Comparison of ENCODE assay signal across 8 cellular contexts in the genomic region with DNA sequence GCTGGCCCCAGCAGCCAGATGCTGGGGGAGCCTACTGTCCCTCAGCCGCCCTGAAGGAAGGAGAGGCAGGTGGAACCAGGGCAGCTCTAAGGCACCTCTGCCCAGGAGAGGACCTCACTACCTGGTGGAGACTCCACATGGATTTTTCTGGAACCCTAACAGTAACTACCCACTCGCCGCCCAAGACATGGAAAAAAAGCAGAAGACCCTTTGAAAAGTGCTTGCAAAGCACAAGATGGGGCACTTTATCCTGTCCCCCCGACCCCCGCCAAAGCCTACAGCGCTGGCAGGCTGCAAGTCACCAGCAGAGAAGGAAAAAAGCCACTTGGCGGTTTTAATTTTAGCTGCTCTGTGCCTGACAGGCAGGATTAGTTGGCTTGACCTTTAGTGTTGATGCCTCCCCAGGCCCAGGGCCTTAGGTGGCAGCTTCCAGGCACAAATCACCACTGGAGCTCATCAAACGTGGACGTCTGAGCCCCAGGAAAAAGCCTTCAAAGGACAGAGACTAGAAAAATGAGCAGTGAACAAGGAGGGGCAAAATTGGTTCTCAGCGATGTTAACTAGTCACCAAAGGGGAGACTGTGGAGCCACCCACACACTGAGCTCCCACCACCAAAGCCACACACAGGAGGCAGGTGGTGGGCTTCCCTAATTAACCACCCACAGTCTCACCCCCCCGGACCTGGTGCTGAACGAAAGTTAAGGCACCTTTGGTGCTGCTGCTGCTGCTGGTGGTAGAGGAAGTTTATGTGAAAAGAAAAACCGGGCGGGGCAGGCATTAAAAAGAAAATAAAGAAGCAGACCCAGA. TPM values are rescaled to one million over a fixed set of nuclear protein-coding genes. Genes with fewer than 3 reads are reported as not detected.
A peak's percentile ranks its signal among the peaks of the same experiment; 100 is the strongest.
DNase-seq lines count a peak whose midpoint lies in the region; ATAC-seq and TF ChIP-seq lines count a peak whose summit lies in the region.

No MANE protein-coding gene starts in this region.

- H3K4me2 ChIP-seq in Loucy (ENCODE audit: low read depth, low read length, poor library complexity, severe bottlenecking) = peak overlapping the region; percentile 66

- no peak for ATAC-seq in activated T-helper 17 cell treated with anti-CD3 and anti-CD28 coated beads, Interleukin-2, amount 50 U/mL, for 72 hours (replicated peaks)
- ATAC-seq in HG03439 (IDR thresholded peaks at IDR 0.05; ENCODE audit: unreplicated experiment) = no peak

- DNase-seq in stimulated activated naive CD4-positive, alpha-beta T cell (lab: John Stamatoyannopoulos, UW) = peak; percentile 51 to 84 (median 70)
- DNase-seq in hepatic stellate cell (ENCODE audit: low spot score) (no peak), NCI-H1417 (lab: John Stamatoyannopoulos, UW) (no peak), COR-L47 (lab: John Stamatoyannopoulos, UW) (no peak)

- H3K36me3 ChIP-seq in Loucy (ENCODE audit: insufficient read depth, low read length) (peaks cover 65% of the 10 kb centered on the region), iPS-18a (ENCODE audit: control insufficient read depth, low read depth, low read length) (peaks cover 43% of the 10 kb centered on the region)

- peaks cover 61% of the 10 kb centered on the region for H3K4me1 ChIP-seq in Loucy (ENCODE audit: insufficient read depth, low read length, poor library complexity, severe bottlenecking)
- peaks cover 61% of the 10 kb centered on the region for H3K4me1 ChIP-seq in iPS-18a (ENCODE audit: control insufficient read depth, low read depth, low read length)

- H3K4me1 Mint-ChIP-seq in activated T-helper 17 cell treated with anti-CD3 and anti-CD28 coated beads, Interleukin-2, amount 50 U/mL, for 72 hours = peaks cover 37% of the 10 kb centered on the region

- no peaks in the 10 kb centered on the region for H3K9me2 ChIP-seq in Loucy (replicated peaks; ENCODE audit: low read depth, low read length)

- peaks cover 75% of the 10 kb centered on the region for H3K36me3 Mint-ChIP-seq in activated T-helper 17 cell treated with anti-CD3 and anti-CD28 coated beads, Interleukin-2, amount 50 U/mL, for 72 hours (ENCODE audit: low read depth)

- H3K27ac ChIP-seq in iPS-18a (ENCODE audit: low read length) = peak overlapping the region; percentile 43

- no peaks in the 10 kb centered on the region for H3K27me3 Mint-ChIP-seq in activated T-helper 17 cell treated with anti-CD3 and anti-CD28 coated beads, Interleukin-2, amount 50 U/mL, for 72 hours

- no peak for TF ChIP-seq CTCF in Loucy (conservative IDR thresholded peaks at IDR 0.05; ENCODE audit: low read length)

- H3K79me2 ChIP-seq in Loucy (ENCODE audit: insufficient read depth, low read length) = peaks cover 56% of the 10 kb centered on the region

- H3K9ac ChIP-seq in Loucy (ENCODE audit: low read depth, low read length, poor library complexity, severe bottlenecking) (peak overlapping the region; percentile 38), iPS-18a (ENCODE audit: low read length) (peak overlapping the region; percentile 51)

- no peaks in the 10 kb centered on the region for H3K9me3 ChIP-seq in Loucy (ENCODE audit: insufficient read depth, low read depth, low read length)
- no peaks in the 10 kb centered on the region for H3K9me3 ChIP-seq in iPS-18a (ENCODE audit: control insufficient read depth, low read depth, low read length)

- peak overlapping the region; percentile 61 for H3K4me3 Mint-ChIP-seq in activated T-helper 17 cell treated with anti-CD3 and anti-CD28 coated beads, Interleukin-2, amount 50 U/mL, for 72 hours

- H3K4me3 ChIP-seq in Loucy (ENCODE audit: low read length, poor library complexity, severe bottlenecking) = peak overlapping the region; percentile 48
- H3K4me3 ChIP-seq in iPS-18a (ENCODE audit: low read length) = peak overlapping the region; percentile 26

- H3K27ac Mint-ChIP-seq in activated T-helper 17 cell treated with anti-CD3 and anti-CD28 coated beads, Interleukin-2, amount 50 U/mL, for 72 hours = peak overlapping the region; percentile 88

- no peaks in the 10 kb centered on the region for H3K27me3 ChIP-seq in Loucy (ENCODE audit: insufficient read depth, low read length, poor library complexity, severe bottlenecking)
- H3K27me3 ChIP-seq in iPS-18a (ENCODE audit: control insufficient read depth, insufficient read depth, low read length) = no peaks in the 10 kb centered on the region

- peaks cover 78% of the 10 kb centered on the region for H4K20me1 ChIP-seq in Loucy (ENCODE audit: insufficient read depth, low read length, poor library complexity, severe bottlenecking)

- no peak overlapping the region for H2AFZ ChIP-seq in Loucy (ENCODE audit: low read length)

- H3K9me3 Mint-ChIP-seq in activated T-helper 17 cell treated with anti-CD3 and anti-CD28 coated beads, Interleukin-2, amount 50 U/mL, for 72 hours = no peaks in the 10 kb centered on the region

- peaks cover 33% of the 10 kb centered on the region for H3F3A ChIP-seq in Loucy (ENCODE audit: low read depth)

RNA-seq across cellular contexts. Expression of a gene that starts 4.2 kb away (rescaled TPM):
- 1 to 10 TPM; 4.0 to 4.7 TPM for total RNA-seq in activated T-helper 17 cell treated with anti-CD3 and anti-CD28 coated beads, Interleukin-2, amount 50 U/mL, for 72 hours

RNA-seq across cellular contexts. Expression of a gene that starts 14.3 kb away (rescaled TPM):
- 100 to 1,000 TPM; 316 to 397 TPM for total RNA-seq in activated T-helper 17 cell treated with anti-CD3 and anti-CD28 coated beads, Interleukin-2, amount 50 U/mL, for 72 hours

RNA-seq across cellular contexts. Expression of a gene that starts 20.1 kb away (rescaled TPM):
- total RNA-seq in activated T-helper 17 cell treated with anti-CD3 and anti-CD28 coated beads, Interleukin-2, amount 50 U/mL, for 72 hours = 10 to 100 TPM; 11.0 to 21.6 TPM

RNA-seq across cellular contexts. Expression of a gene that starts 39.0 kb away (rescaled TPM):
- 10 to 100 TPM; 65.9 to 82.5 TPM for total RNA-seq in activated T-helper 17 cell treated with anti-CD3 and anti-CD28 coated beads, Interleukin-2, amount 50 U/mL, for 72 hours

RNA-seq across cellular contexts. Expression of a gene that starts 41.0 kb away (rescaled TPM):
- 1 to 10 TPM in 1 of 2 donors, under 1 TPM in 1; 0.11 to 1.2 TPM for total RNA-seq in activated T-helper 17 cell treated with anti-CD3 and anti-CD28 coated beads, Interleukin-2, amount 50 U/mL, for 72 hours

Comparison
In these comparisons a context has a peak if more than half of its experiments do, and no peak if none do; other contexts are left out.
1. DNase-seq: peak in stimulated activated naive CD4-positive, alpha-beta T cell (6 of 6); none in hepatic stellate cell (single experiment), NCI-H1417 (0 of 3) and COR-L47 (single experiment).